ENCODE assay signal across 1 cellular context in genomic region chr11:68303083-68303482, GRCh38.
TF ChIP-seq lines count a peak whose summit lies in the region.

No MANE protein-coding gene starts in this region.

TF ChIP-seq in A549, 52 proteins besides CTCF, POLR2A, EP300 and RAD21 (continued from another document):
- TF ChIP-seq ELK1 (IDR thresholded peaks at IDR 0.05; ENCODE audit: low read depth, low read length) (no peak), HOXB5 (CRISPR knock-in tag; IDR thresholded peaks at IDR 0.05) (no peak), RNF2 (IDR thresholded peaks at IDR 0.05; ENCODE audit: borderline replicate concordance, low read depth) (no peak), CBX2 (IDR thresholded peaks at IDR 0.05; ENCODE audit: borderline replicate concordance, low read depth) (no peak), MAZ (IDR thresholded peaks at IDR 0.05; ENCODE audit: borderline replicate concordance, low read depth, low read length) (no peak), NFE2L2 (conservative IDR thresholded peaks at IDR 0.05; ENCODE audit: low read length) (no peak)
